ENCODE assay signal across 8 cellular contexts in the genomic region with DNA sequence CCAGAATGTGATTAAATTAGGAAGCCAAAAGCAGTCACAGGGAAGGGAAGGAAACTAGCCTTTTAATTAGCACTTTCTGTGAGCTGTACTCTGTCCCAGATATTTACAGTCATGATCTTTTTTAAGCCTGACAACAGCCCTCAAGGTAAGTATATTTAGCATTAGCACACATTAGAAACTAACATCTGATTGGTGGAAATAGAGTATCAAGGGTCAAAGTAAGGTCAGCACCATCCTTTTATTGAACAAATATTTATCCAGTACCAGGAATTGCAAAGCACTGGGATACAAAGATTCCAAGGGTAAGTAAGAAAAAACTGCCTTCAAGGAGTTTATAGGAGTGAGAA. TPM values are rescaled to one million over a fixed set of nuclear protein-coding genes. Genes with fewer than 3 reads are reported as not detected.
DNase-seq lines count a peak whose midpoint lies in the region; ATAC-seq, FAIRE-seq and TF ChIP-seq lines count a peak whose summit lies in the region.

No MANE protein-coding gene starts in this region.

- no peaks in the 10 kb centered on the region for H3K36me3 Mint-ChIP-seq in activated CD4-positive, alpha-beta memory T cell treated with anti-CD3 and anti-CD28 coated beads for 36 hours
- no peaks in the 10 kb centered on the region for H3K36me3 Mint-ChIP-seq in osteocyte (ENCODE audit: unreplicated experiment)

- H3K4me3 Mint-ChIP-seq in activated CD4-positive, alpha-beta memory T cell treated with anti-CD3 and anti-CD28 coated beads for 36 hours, result peak overlapping the region; percentile 70
- no peak overlapping the region for H3K4me3 Mint-ChIP-seq in osteocyte (ENCODE audit: unreplicated experiment)

- TF ChIP-seq CTCF in GM13977 (IDR thresholded peaks at IDR 0.05; ENCODE audit: extremely low read depth, insufficient read depth, missing control alignments) (no peak), keratinocyte (optimal IDR thresholded peaks at IDR 0.05 in 1 of 3, IDR thresholded peaks at IDR 0.05 in 1 of 3, conservative IDR thresholded peaks at IDR 0.05 in 1 of 3; ENCODE audit: extremely low read depth in 1 of 3, insufficient read depth in 2 of 3, low read length in 3 of 3) (no peak), upper lobe of right lung (IDR thresholded peaks at IDR 0.05) (no peak), osteocyte (IDR thresholded peaks at IDR 0.05) (no peak)

- peak overlapping the region; percentile 80 for H3K27ac Mint-ChIP-seq in activated CD4-positive, alpha-beta memory T cell treated with anti-CD3 and anti-CD28 coated beads for 36 hours
- no peak overlapping the region for H3K27ac Mint-ChIP-seq in osteocyte (ENCODE audit: unreplicated experiment)

- no peaks in the 10 kb centered on the region for H3K9me3 ChIP-seq in keratinocyte (ENCODE audit: control insufficient read depth, low read depth, low read length)
- no peaks in the 10 kb centered on the region for H3K9me3 ChIP-seq in upper lobe of right lung

- intact Hi-C loops in activated CD4-positive, alpha-beta memory T cell treated with anti-CD3 and anti-CD28 coated beads for 36 hours (cut with micrococcal nuclease), result loop anchor here (1.0 to 2.0 kb wide), 3 partner anchors 39 to 147 kb away; partner anchors contain the start of genes HNRNPC and SUPT16H
- intact Hi-C loops in upper lobe of right lung (cut with DNase I), result no loop called here

- H3K9me3 Mint-ChIP-seq in activated CD4-positive, alpha-beta memory T cell treated with anti-CD3 and anti-CD28 coated beads for 36 hours, result no peaks in the 10 kb centered on the region
- no peaks in the 10 kb centered on the region for H3K9me3 Mint-ChIP-seq in osteocyte (ENCODE audit: unreplicated experiment)

- H3K9me1 ChIP-seq in keratinocyte (ENCODE audit: control insufficient read depth, extremely low read depth, insufficient read depth, low read length), result no peaks in the 10 kb centered on the region

- POLR2A ChIA-PET in activated CD4-positive, alpha-beta memory T cell treated with anti-CD3 and anti-CD28 coated beads for 36 hours (lab: Charles Lee), result interaction anchor here (1.3 kb wide), 1 partner anchor 43 kb away, joined by 3 read pairs; no protein-coding TSS in a partner anchor

- FAIRE-seq in keratinocyte (lab: Jason Lieb, UNC), result no peak

- H3K4me3 ChIP-seq in keratinocyte (ENCODE audit: control insufficient read depth in 2 of 3, extremely low read depth in 1 of 3, insufficient read depth in 2 of 3, low read depth in 1 of 3, low read length in 3 of 3), result peak overlapping the region; percentile 15 to 73 (median 67)
- H3K4me3 ChIP-seq in upper lobe of right lung, result peak overlapping the region; percentile 41

- H3K27ac ChIP-seq in keratinocyte (ENCODE audit: control insufficient read depth, insufficient read depth, low read length) (peak overlapping the region; percentile 78), upper lobe of right lung (peak overlapping the region; percentile 78)

- ATAC-seq in HG02642 (IDR thresholded peaks at IDR 0.05; ENCODE audit: poor library complexity, unreplicated experiment), result peak; percentile 23
- ATAC-seq in upper lobe of right lung, result peak; percentile 41

- peak overlapping the region; percentile 98 for H2AFZ ChIP-seq in keratinocyte (ENCODE audit: control insufficient read depth, low read length)

- H3K27me3 ChIP-seq in keratinocyte (ENCODE audit: control insufficient read depth, extremely low read depth, insufficient read depth, low read length) (no peaks in the 10 kb centered on the region), upper lobe of right lung (no peaks in the 10 kb centered on the region)

- in situ Hi-C loops in GM13977 (cut with MboI; ENCODE audit: low pct_unique_long_range_greater_than_20kb, low sequenced_read_pairs, unreplicated experiment), result no loop called here

- CTCF ChIA-PET in activated CD4-positive, alpha-beta memory T cell treated with anti-CD3 and anti-CD28 coated beads for 36 hours (lab: Charles Lee), result no interaction called here

- H4K20me1 ChIP-seq in keratinocyte (ENCODE audit: control insufficient read depth, extremely low read depth, insufficient read depth, low read length), result no peaks in the 10 kb centered on the region

- no peaks in the 10 kb centered on the region for H3K79me2 ChIP-seq in keratinocyte (ENCODE audit: control insufficient read depth, insufficient read depth, low read length)

- peaks cover 18% of the 10 kb centered on the region for H3K4me1 Mint-ChIP-seq in activated CD4-positive, alpha-beta memory T cell treated with anti-CD3 and anti-CD28 coated beads for 36 hours (ENCODE audit: low read depth)
- H3K4me1 Mint-ChIP-seq in osteocyte (ENCODE audit: unreplicated experiment), result peaks cover 5% of the 10 kb centered on the region

- H3K4me1 ChIP-seq in keratinocyte (ENCODE audit: control insufficient read depth, extremely low read depth, insufficient read depth, low read length) (peaks cover 8% of the 10 kb centered on the region), upper lobe of right lung (peaks cover 7% of the 10 kb centered on the region)

- peak overlapping the region; percentile 95 for H3K4me2 ChIP-seq in keratinocyte (ENCODE audit: control insufficient read depth, extremely low read depth, insufficient read depth, low read depth, low read length)

- peak; percentile 45 for DNase-seq in GM13977 (ENCODE audit: low spot score)
- no peak for DNase-seq in activated CD4-positive, alpha-beta memory T cell treated with anti-CD3 and anti-CD28 coated beads for 36 hours
- no peak for DNase-seq in keratinocyte (ENCODE audit: low read depth, low spot score)
- DNase-seq in upper lobe of right lung, result no peak
- no peak for DNase-seq in stimulated activated naive CD4-positive, alpha-beta T cell treated with Interleukin-2 at 50 U/mL for 16 hours (lab: John Stamatoyannopoulos, UW)
- no peak for DNase-seq in osteocyte (ENCODE audit: extremely low spot score, unreplicated experiment)
- DNase-seq in NCI-H345 (lab: John Stamatoyannopoulos, UW), result no peak

- no peaks in the 10 kb centered on the region for H3K27me3 Mint-ChIP-seq in activated CD4-positive, alpha-beta memory T cell treated with anti-CD3 and anti-CD28 coated beads for 36 hours
- H3K27me3 Mint-ChIP-seq in osteocyte (ENCODE audit: unreplicated experiment), result peaks cover 63% of the 10 kb centered on the region

- H3K9ac ChIP-seq in keratinocyte (ENCODE audit: control insufficient read depth, extremely low read depth, insufficient read depth, low read length), result peak overlapping the region; percentile 80

- dilution Hi-C loops in keratinocyte (cut with MboI; ENCODE audit: extremely low pct_ligation_motif_present, low sequenced_read_pairs), result no loop called here

- no peaks in the 10 kb centered on the region for H3K36me3 ChIP-seq in keratinocyte (ENCODE audit: control insufficient read depth in 2 of 2, extremely low read depth in 1 of 2, insufficient read depth in 2 of 2, low read length in 2 of 2)
- no peaks in the 10 kb centered on the region for H3K36me3 ChIP-seq in upper lobe of right lung

RNA-seq across cellular contexts. Expression of gene RPGRIP1, which starts 28.2 kb away (rescaled TPM):
- under 1 TPM in 1 of 2 experiments, not detected in 1; 0.07 TPM for total RNA-seq in activated CD4-positive, alpha-beta memory T cell treated with anti-CD3 and anti-CD28 coated beads for 36 hours
- 0.07 TPM in 1 of 3 replicates, not detected in the others for polyA plus RNA-seq in keratinocyte
- polyA plus RNA-seq in keratinocyte (2011; ENCODE audit: low read depth), result not detected
- polyA plus RNA-seq in keratinocyte (2011; cell fraction: cytosol; rRNA removed), result 0.02 and 0.03 TPM in 2 replicates
- polyA plus RNA-seq in keratinocyte (2011; cell fraction: nucleus; rRNA removed), result 0.05 TPM in 1 of 2 replicates, not detected in the other
- not detected in 2 replicates for polyA plus RNA-seq in keratinocyte (2012; ENCODE audit: low replicate concordance)
- polyA minus RNA-seq in keratinocyte, result 0.23 TPM in 1 of 3 replicates, not detected in the others
- not detected for polyA minus RNA-seq in keratinocyte (2011; cell fraction: cytosol; rRNA and poly(A)+ RNA removed)
- polyA minus RNA-seq in keratinocyte (2011; cell fraction: nucleus; rRNA and poly(A)+ RNA removed), result not detected in 2 replicates
- 1.7 TPM for total RNA-seq in upper lobe of right lung
- total RNA-seq in osteocyte, result not detected in 2 replicates

RNA-seq across cellular contexts. Expression of gene HNRNPC, which starts 38.9 kb away (rescaled TPM):
- 1,000 to 10,000 TPM; 1,063 to 1,070 TPM for total RNA-seq in activated CD4-positive, alpha-beta memory T cell treated with anti-CD3 and anti-CD28 coated beads for 36 hours
- 624 to 871 TPM (median 786 TPM) in 3 replicates for polyA plus RNA-seq in keratinocyte
- 2,950 TPM for polyA plus RNA-seq in keratinocyte (2011; ENCODE audit: low read depth)
- 414 and 574 TPM in 2 replicates for polyA plus RNA-seq in keratinocyte (2011; cell fraction: cytosol; rRNA removed)
- 390 and 516 TPM in 2 replicates for polyA plus RNA-seq in keratinocyte (2011; cell fraction: nucleus; rRNA removed)
- 567 and 714 TPM in 2 replicates for polyA plus RNA-seq in keratinocyte (2012; ENCODE audit: low replicate concordance)
- polyA minus RNA-seq in keratinocyte, result 380 to 701 TPM (median 538 TPM) in 3 replicates
- 204 TPM for polyA minus RNA-seq in keratinocyte (2011; cell fraction: cytosol; rRNA and poly(A)+ RNA removed)
- 318 and 503 TPM in 2 replicates for polyA minus RNA-seq in keratinocyte (2011; cell fraction: nucleus; rRNA and poly(A)+ RNA removed)
- total RNA-seq in upper lobe of right lung (368 TPM), osteocyte (424 and 430 TPM in 2 replicates)
